ENCODE assay signal across 1 cellular context in the genomic region with DNA sequence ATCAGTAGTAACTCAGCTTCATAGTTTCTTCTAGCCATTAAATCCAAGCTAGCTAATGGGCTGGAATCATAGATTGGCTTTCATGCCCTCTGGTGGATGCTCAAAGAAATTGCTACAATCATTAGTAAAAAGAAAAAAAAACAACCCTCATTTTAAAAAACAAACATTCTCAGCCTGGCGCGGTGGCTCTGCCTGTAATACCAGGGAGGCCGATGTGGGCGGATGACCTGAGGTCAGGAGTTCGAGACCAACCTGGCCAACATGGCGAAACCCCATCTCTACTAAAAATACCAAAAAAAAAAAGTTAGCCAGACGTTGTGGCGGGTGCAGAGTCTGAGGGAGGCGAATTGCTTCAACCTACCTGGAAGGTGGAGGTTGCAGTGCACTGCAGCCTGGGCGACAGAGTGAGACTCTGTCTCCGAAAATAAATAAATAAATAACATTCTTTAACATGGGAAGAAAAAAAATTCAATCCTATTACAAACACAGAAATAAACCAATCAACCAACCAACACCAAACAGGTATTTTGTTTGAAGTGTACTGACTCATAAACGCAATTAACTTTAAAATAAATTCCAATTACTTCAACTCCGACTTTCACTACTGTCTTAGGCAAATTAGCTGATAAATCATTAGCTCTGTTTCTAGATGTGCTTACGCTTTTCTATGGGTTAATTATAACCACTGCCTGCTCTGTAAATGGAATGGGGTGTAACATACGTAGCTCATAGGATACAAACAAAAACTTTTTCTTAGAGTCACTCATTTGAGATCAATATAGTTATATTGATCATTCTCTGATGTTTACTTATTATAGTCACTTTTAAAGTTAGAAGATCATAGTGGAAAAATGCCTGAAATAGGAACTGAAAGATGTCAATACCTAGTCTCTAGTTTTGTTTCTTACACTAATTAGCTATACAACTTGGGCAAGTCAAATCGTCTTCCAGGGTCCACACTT.
TF ChIP-seq lines count a peak whose summit lies in the region.

No MANE protein-coding gene starts in this region.

TF ChIP-seq in HepG2, 621 proteins besides CTCF, POLR2A, EP300 and RAD21 (continued from another document and continues in another):
- TF ChIP-seq PAXIP1 (CRISPR knock-in tag; conservative IDR thresholded peaks at IDR 0.05) (no peak), FLYWCH1 (CRISPR knock-in tag; IDR thresholded peaks at IDR 0.05) (no peak), LCORL (IDR thresholded peaks at IDR 0.05) (0 out of 2 replicates have a peak, but pooled peaks have one; percentile 38), LCORL (CRISPR knock-in tag; IDR thresholded peaks at IDR 0.05) (0 out of 2 replicates have a peak, but pooled peaks have one; percentile 58), GATAD1 (CRISPR knock-in tag; IDR thresholded peaks at IDR 0.05) (no peak), AGO1 (IDR thresholded peaks at IDR 0.05; ENCODE audit: low read depth, low read length, poor library complexity, severe bottlenecking) (no peak), MTERF4 (CRISPR knock-in tag; IDR thresholded peaks at IDR 0.05) (no peak), XRCC5 (optimal IDR thresholded peaks at IDR 0.05; ENCODE audit: low read length) (no peak), ZNF75D (CRISPR knock-in tag; IDR thresholded peaks at IDR 0.05; ENCODE audit: borderline replicate concordance) (no peak), CHCHD3 (CRISPR knock-in tag; IDR thresholded peaks at IDR 0.05) (no peak), ZNF335 (CRISPR knock-in tag; IDR thresholded peaks at IDR 0.05) (no peak), NFE2L2 (IDR thresholded peaks at IDR 0.05; ENCODE audit: low read length) (no peak), TBX3 (IDR thresholded peaks at IDR 0.05; ENCODE audit: borderline replicate concordance) (no peak), THAP9 (CRISPR knock-in tag; IDR thresholded peaks at IDR 0.05; ENCODE audit: borderline replicate concordance) (no peak), POGZ (CRISPR knock-in tag; IDR thresholded peaks at IDR 0.05) (peak; percentile 89), ARID2 (CRISPR knock-in tag; IDR thresholded peaks at IDR 0.05; ENCODE audit: borderline replicate concordance) (no peak), KDM5A (IDR thresholded peaks at IDR 0.05; ENCODE audit: borderline replicate concordance, low read length) (no peak), SRSF1 (optimal IDR thresholded peaks at IDR 0.05; ENCODE audit: low read depth, low read length) (no peak), ZMAT3 (CRISPR knock-in tag; conservative IDR thresholded peaks at IDR 0.05) (no peak), TMF1 (CRISPR knock-in tag; IDR thresholded peaks at IDR 0.05; ENCODE audit: low read depth) (no peak), ASH2L (IDR thresholded peaks at IDR 0.05; ENCODE audit: insufficient read length, low read depth, low read length) (peak; percentile 29), ZKSCAN1 (IDR thresholded peaks at IDR 0.05; ENCODE audit: low read length) (peak; percentile 51; the same call in 1 of the 2 replicates), MBD4 (IDR thresholded peaks at IDR 0.05; ENCODE audit: borderline replicate concordance, low read length) (no peak), SETDB1 (CRISPR knock-in tag; IDR thresholded peaks at IDR 0.05; ENCODE audit: borderline replicate concordance) (no peak)
- TF ChIP-seq, protein P1, sequence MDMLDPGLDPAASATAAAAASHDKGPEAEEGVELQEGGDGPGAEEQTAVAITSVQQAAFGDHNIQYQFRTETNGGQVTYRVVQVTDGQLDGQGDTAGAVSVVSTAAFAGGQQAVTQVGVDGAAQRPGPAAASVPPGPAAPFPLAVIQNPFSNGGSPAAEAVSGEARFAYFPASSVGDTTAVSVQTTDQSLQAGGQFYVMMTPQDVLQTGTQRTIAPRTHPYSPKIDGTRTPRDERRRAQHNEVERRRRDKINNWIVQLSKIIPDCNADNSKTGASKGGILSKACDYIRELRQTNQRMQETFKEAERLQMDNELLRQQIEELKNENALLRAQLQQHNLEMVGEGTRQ (IDR thresholded peaks at IDR 0.05; ENCODE audit: low read depth, low read length) = no peak
- TF ChIP-seq, protein P1 (CRISPR knock-in tag; IDR thresholded peaks at IDR 0.05; ENCODE audit: borderline replicate concordance) = no peak
- TF ChIP-seq, protein P2, sequence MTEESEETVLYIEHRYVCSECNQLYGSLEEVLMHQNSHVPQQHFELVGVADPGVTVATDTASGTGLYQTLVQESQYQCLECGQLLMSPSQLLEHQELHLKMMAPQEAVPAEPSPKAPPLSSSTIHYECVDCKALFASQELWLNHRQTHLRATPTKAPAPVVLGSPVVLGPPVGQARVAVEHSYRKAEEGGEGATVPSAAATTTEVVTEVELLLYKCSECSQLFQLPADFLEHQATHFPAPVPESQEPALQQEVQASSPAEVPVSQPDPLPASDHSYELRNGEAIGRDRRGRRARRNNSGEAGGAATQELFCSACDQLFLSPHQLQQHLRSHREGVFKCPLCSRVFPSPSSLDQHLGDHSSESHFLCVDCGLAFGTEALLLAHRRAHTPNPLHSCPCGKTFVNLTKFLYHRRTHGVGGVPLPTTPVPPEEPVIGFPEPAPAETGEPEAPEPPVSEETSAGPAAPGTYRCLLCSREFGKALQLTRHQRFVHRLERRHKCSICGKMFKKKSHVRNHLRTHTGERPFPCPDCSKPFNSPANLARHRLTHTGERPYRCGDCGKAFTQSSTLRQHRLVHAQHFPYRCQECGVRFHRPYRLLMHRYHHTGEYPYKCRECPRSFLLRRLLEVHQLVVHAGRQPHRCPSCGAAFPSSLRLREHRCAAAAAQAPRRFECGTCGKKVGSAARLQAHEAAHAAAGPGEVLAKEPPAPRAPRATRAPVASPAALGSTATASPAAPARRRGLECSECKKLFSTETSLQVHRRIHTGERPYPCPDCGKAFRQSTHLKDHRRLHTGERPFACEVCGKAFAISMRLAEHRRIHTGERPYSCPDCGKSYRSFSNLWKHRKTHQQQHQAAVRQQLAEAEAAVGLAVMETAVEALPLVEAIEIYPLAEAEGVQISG (CRISPR knock-in tag; IDR thresholded peaks at IDR 0.05) = peak; percentile 28; the same call in 1 of the 2 replicates
- TF ChIP-seq, protein P3, sequence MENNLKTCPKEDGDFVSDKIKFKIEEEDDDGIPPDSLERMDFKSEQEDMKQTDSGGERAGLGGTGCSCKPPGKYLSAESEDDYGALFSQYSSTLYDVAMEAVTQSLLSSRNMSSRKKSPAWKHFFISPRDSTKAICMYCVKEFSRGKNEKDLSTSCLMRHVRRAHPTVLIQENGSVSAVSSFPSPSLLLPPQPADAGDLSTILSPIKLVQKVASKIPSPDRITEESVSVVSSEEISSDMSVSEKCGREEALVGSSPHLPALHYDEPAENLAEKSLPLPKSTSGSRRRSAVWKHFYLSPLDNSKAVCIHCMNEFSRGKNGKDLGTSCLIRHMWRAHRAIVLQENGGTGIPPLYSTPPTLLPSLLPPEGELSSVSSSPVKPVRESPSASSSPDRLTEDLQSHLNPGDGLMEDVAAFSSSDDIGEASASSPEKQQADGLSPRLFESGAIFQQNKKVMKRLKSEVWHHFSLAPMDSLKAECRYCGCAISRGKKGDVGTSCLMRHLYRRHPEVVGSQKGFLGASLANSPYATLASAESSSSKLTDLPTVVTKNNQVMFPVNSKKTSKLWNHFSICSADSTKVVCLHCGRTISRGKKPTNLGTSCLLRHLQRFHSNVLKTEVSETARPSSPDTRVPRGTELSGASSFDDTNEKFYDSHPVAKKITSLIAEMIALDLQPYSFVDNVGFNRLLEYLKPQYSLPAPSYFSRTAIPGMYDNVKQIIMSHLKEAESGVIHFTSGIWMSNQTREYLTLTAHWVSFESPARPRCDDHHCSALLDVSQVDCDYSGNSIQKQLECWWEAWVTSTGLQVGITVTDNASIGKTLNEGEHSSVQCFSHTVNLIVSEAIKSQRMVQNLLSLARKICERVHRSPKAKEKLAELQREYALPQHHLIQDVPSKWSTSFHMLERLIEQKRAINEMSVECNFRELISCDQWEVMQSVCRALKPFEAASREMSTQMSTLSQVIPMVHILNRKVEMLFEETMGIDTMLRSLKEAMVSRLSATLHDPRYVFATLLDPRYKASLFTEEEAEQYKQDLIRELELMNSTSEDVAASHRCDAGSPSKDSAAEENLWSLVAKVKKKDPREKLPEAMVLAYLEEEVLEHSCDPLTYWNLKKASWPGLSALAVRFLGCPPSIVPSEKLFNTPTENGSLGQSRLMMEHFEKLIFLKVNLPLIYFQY (CRISPR knock-in tag; IDR thresholded peaks at IDR 0.05; ENCODE audit: borderline replicate concordance) = no peak
- TF ChIP-seq, protein P4, sequence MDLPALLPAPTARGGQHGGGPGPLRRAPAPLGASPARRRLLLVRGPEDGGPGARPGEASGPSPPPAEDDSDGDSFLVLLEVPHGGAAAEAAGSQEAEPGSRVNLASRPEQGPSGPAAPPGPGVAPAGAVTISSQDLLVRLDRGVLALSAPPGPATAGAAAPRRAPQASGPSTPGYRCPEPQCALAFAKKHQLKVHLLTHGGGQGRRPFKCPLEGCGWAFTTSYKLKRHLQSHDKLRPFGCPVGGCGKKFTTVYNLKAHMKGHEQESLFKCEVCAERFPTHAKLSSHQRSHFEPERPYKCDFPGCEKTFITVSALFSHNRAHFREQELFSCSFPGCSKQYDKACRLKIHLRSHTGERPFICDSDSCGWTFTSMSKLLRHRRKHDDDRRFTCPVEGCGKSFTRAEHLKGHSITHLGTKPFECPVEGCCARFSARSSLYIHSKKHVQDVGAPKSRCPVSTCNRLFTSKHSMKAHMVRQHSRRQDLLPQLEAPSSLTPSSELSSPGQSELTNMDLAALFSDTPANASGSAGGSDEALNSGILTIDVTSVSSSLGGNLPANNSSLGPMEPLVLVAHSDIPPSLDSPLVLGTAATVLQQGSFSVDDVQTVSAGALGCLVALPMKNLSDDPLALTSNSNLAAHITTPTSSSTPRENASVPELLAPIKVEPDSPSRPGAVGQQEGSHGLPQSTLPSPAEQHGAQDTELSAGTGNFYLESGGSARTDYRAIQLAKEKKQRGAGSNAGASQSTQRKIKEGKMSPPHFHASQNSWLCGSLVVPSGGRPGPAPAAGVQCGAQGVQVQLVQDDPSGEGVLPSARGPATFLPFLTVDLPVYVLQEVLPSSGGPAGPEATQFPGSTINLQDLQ (CRISPR knock-in tag; IDR thresholded peaks at IDR 0.05) = no peak
- TF ChIP-seq, protein P5, sequence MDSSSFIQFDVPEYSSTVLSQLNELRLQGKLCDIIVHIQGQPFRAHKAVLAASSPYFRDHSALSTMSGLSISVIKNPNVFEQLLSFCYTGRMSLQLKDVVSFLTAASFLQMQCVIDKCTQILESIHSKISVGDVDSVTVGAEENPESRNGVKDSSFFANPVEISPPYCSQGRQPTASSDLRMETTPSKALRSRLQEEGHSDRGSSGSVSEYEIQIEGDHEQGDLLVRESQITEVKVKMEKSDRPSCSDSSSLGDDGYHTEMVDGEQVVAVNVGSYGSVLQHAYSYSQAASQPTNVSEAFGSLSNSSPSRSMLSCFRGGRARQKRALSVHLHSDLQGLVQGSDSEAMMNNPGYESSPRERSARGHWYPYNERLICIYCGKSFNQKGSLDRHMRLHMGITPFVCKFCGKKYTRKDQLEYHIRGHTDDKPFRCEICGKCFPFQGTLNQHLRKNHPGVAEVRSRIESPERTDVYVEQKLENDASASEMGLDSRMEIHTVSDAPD (CRISPR knock-in tag; IDR thresholded peaks at IDR 0.05) = no peak
